8 cellular contexts compared by ENCODE assay signal in genomic region chr12:9648701-9649531, GRCh38. TPM values are rescaled to one million over a fixed set of nuclear protein-coding genes. Genes with fewer than 3 reads are reported as not detected.
DNase-seq lines count a peak whose midpoint lies in the region; ATAC-seq lines count a peak whose summit lies in the region.

No MANE protein-coding gene starts in this region.

- H3K36me3 ChIP-seq in NT2/D1 (ENCODE audit: insufficient read depth, insufficient read length, low read length) = peaks cover 6% of the 10 kb centered on the region

- peak overlapping the region; percentile 81 for H3K4me3 ChIP-seq in GM08714 (ENCODE audit: low read length)
- peak overlapping the region; percentile 79 for H3K4me3 ChIP-seq in NT2/D1 (ENCODE audit: insufficient read length, low read depth)

- H3K27ac Mint-ChIP-seq in effector memory CD8-positive, alpha-beta T cell = peak overlapping the region; percentile 95 to 96
- peak overlapping the region; percentile 96 to 99 (median 98) for H3K27ac Mint-ChIP-seq in naive thymus-derived CD8-positive, alpha-beta T cell

- H3K27me3 ChIP-seq in NT2/D1 (ENCODE audit: insufficient read depth, insufficient read length) = no peaks in the 10 kb centered on the region

- H3K4me3 Mint-ChIP-seq in effector memory CD8-positive, alpha-beta T cell = peak overlapping the region; percentile 92 to 98
- H3K4me3 Mint-ChIP-seq in naive thymus-derived CD8-positive, alpha-beta T cell = peak overlapping the region; percentile 94 to 100 (median 98)

- peaks cover 5% of the 10 kb centered on the region for H3K4me1 ChIP-seq in NT2/D1 (ENCODE audit: insufficient read depth, insufficient read length)

- H3K9me3 Mint-ChIP-seq in effector memory CD8-positive, alpha-beta T cell = peaks cover 0 to 7% of the 10 kb centered on the region in 2 donors
- H3K9me3 Mint-ChIP-seq in naive thymus-derived CD8-positive, alpha-beta T cell = peaks cover 0 to 17% (median 9%) of the 10 kb centered on the region in 9 donors

- peaks cover 42 to 49% of the 10 kb centered on the region in 2 donors for H3K4me1 Mint-ChIP-seq in effector memory CD8-positive, alpha-beta T cell (ENCODE audit: low read depth in 2 of 2)
- H3K4me1 Mint-ChIP-seq in naive thymus-derived CD8-positive, alpha-beta T cell = peaks cover 27 to 67% (median 46%) of the 10 kb centered on the region in 4 donors

- no peak for DNase-seq in NT2/D1 (ENCODE audit: low read depth, low spot score)
- no peak for DNase-seq in effector memory CD8-positive, alpha-beta T cell
- peak in 1 of 10 donors; percentile 24 for DNase-seq in naive thymus-derived CD8-positive, alpha-beta T cell
- no peak for DNase-seq in SKM-1 treated with dmso at 0.1 percent for 144 hours (lab: John Stamatoyannopoulos, UW; ENCODE audit: unreplicated experiment)

- H3K27me3 Mint-ChIP-seq in effector memory CD8-positive, alpha-beta T cell = no peaks in the 10 kb centered on the region
- peaks cover 0 to 2% (median 0%) of the 10 kb centered on the region in 5 donors for H3K27me3 Mint-ChIP-seq in naive thymus-derived CD8-positive, alpha-beta T cell

- POLR2A ChIA-PET in naive thymus-derived CD8-positive, alpha-beta T cell (lab: Charles Lee) = interaction anchor here (0.6 to 17.2 kb wide), 24 partner anchors 8 to 1622 kb away, joined by 3 to 547 read pairs (median 12); partner anchors contain the start of genes CD69, CLEC2B and CLEC2D

- peaks cover 15% of the 10 kb centered on the region for H3K9me3 ChIP-seq in NT2/D1 (ENCODE audit: insufficient read depth, low read length)

- peaks cover 59% of the 10 kb centered on the region for H3K36me3 Mint-ChIP-seq in effector memory CD8-positive, alpha-beta T cell (ENCODE audit: insufficient read depth)
- peaks cover 23 to 39% (median 32%) of the 10 kb centered on the region in 3 donors for H3K36me3 Mint-ChIP-seq in naive thymus-derived CD8-positive, alpha-beta T cell

- H3K9ac ChIP-seq in NT2/D1 (ENCODE audit: insufficient read length, low read depth) = peak overlapping the region; percentile 92

- no peak for ATAC-seq in effector memory CD8-positive, alpha-beta T cell (replicated peaks)
- ATAC-seq in naive thymus-derived CD8-positive, alpha-beta T cell = peak in 1 of 2 donors; percentile 4
- no peak for ATAC-seq in GM18498 (IDR thresholded peaks at IDR 0.05; ENCODE audit: unreplicated experiment)
- ATAC-seq in HG02852 (IDR thresholded peaks at IDR 0.05; ENCODE audit: unreplicated experiment) = no peak
- ATAC-seq in GM18907 (IDR thresholded peaks at IDR 0.05; ENCODE audit: unreplicated experiment) = no peak

RNA-seq across cellular contexts. Expression of gene CLEC2D, which starts 20.6 kb away (rescaled TPM):
- total RNA-seq in naive thymus-derived CD8-positive, alpha-beta T cell = 100 to 1,000 TPM; 433 to 438 TPM
- polyA plus RNA-seq in naive thymus-derived CD8-positive, alpha-beta T cell = 100 to 1,000 TPM; 315 to 389 (median 329) TPM

RNA-seq across cellular contexts. Expression of gene KLRB1, which starts 41.2 kb away (rescaled TPM):
- total RNA-seq in naive thymus-derived CD8-positive, alpha-beta T cell = 1 to 10 TPM; 1.6 TPM
- 10 to 100 TPM in 1 of 3 donors, under 1 TPM in 2; 0.58 to 41.2 (median 0.95) TPM for polyA plus RNA-seq in naive thymus-derived CD8-positive, alpha-beta T cell
